In genomic region chr9:37026085-37026935, GRCh38 we compare ENCODE assay signal across 10 cellular contexts. TPM values are rescaled to one million over a fixed set of nuclear protein-coding genes. Genes with fewer than 3 reads are reported as not detected.
DNase-seq lines count a peak whose midpoint lies in the region; ATAC-seq and TF ChIP-seq lines count a peak whose summit lies in the region.
"Had no signal": no experiment of that assay in that cellular context is flagged by ENCODE, and none has a peak within 500 bp of the region (broad histone marks: within the 10 kb centered on the region; RNA-seq: fewer than 3 reads in every experiment).

No MANE protein-coding gene starts in this region.

- peaks cover 98% of the 10 kb centered on the region for H3K27me3 Mint-ChIP-seq in H9 (ENCODE audit: low read depth)
- peaks cover 85% of the 10 kb centered on the region for H3K27me3 Mint-ChIP-seq in activated T-helper 2 cell treated with anti-CD3 and anti-CD28 coated beads, Interferon-gamma antibody, Interleukin-2, Interleukin-4, amounts not matched to agents 10 μg/mL and 5 μg/mL and 100 μg/mL, durations not matched to agents 14 hours and 24 hours and 36 hours (ENCODE audit: low read depth)
- H3K27me3 Mint-ChIP-seq in natural killer cell treated with Interleukin-12 subunit alpha and Interleukin-12 subunit beta and Interleukin-15 and Interleukin-18, amount 100 ng/mL, for 72 hours: peaks cover 45 to 64% of the 10 kb centered on the region in 2 donors

- no peaks in the 10 kb centered on the region for H3K79me1 ChIP-seq in H9 (ENCODE audit: insufficient read depth, low read depth, low read length, poor library complexity, severe bottlenecking)

- no CpG with 5 or more reads among the region's 63 CpGs for WGBS in H9 (ENCODE audit: extremely low coverage, insufficient read length, low lambda C conversion rate)

- peaks cover 27 to 42% of the 10 kb centered on the region in 2 experiments for H3K4me1 Mint-ChIP-seq in H9
- H3K4me1 Mint-ChIP-seq in activated T-helper 2 cell treated with anti-CD3 and anti-CD28 coated beads, Interferon-gamma antibody, Interleukin-2, Interleukin-4, amounts not matched to agents 10 μg/mL and 5 μg/mL and 100 μg/mL, durations not matched to agents 14 hours and 24 hours and 36 hours (ENCODE audit: low read depth): peaks cover 17% of the 10 kb centered on the region
- peaks cover 12 to 14% of the 10 kb centered on the region in 2 donors for H3K4me1 Mint-ChIP-seq in natural killer cell treated with Interleukin-12 subunit alpha and Interleukin-12 subunit beta and Interleukin-15 and Interleukin-18, amount 100 ng/mL, for 72 hours (ENCODE audit: low read depth in 2 of 2)

- no peak overlapping the region for H3K4ac ChIP-seq in H9 (ENCODE audit: low read depth, low read length)

- no peak overlapping the region for H2BK20ac ChIP-seq in H9 (ENCODE audit: low read depth, low read length, poor library complexity, severe bottlenecking)

- TF ChIP-seq CTCF in H9 (conservative IDR thresholded peaks at IDR 0.05): no peak

- no peak overlapping the region for H2AFZ ChIP-seq in H9 (ENCODE audit: low read length)

- no peak overlapping the region for H3K18ac ChIP-seq in H9 (ENCODE audit: insufficient read length, low read depth, low read length)

- no peak overlapping the region for H3K9ac ChIP-seq in H9 (ENCODE audit: extremely low read depth, insufficient read length, low read length)

- intact Hi-C loops in activated T-helper 2 cell treated with anti-CD3 and anti-CD28 coated beads, Interferon-gamma antibody, Interleukin-2, Interleukin-4, amounts not matched to agents 10 μg/mL and 5 μg/mL and 100 μg/mL, durations not matched to agents 14 hours and 24 hours and 36 hours (cut with micrococcal nuclease): loop anchor here (5.0 kb wide), 1 partner anchor 301 kb away; no protein-coding TSS in a partner anchor

- H3K27ac ChIP-seq in H9 (ENCODE audit: insufficient read length, low read depth, low read length): no peak overlapping the region

- peaks cover 29% of the 10 kb centered on the region for H3K23me2 ChIP-seq in H9 (ENCODE audit: insufficient read length, low read depth, low read length, poor library complexity, severe bottlenecking)

- no peak overlapping the region for H2BK15ac ChIP-seq in H9 (ENCODE audit: low read depth, low read length)

- H4K8ac ChIP-seq in H9 (replicated peaks; ENCODE audit: insufficient read length, low read depth, low read length): no peak overlapping the region

- H2AK5ac ChIP-seq in H9 (ENCODE audit: insufficient read length, low read length): no peak overlapping the region

- no peak overlapping the region for H4K5ac ChIP-seq in H9 (ENCODE audit: insufficient read length, low read depth, low read length)

- no peaks in the 10 kb centered on the region for H4K20me1 ChIP-seq in H9 (ENCODE audit: control insufficient read depth, insufficient read depth, insufficient read length)

- ATAC-seq in natural killer cell treated with Interleukin-12 subunit alpha and Interleukin-12 subunit beta and Interleukin-15 and Interleukin-18, amount 100 ng/mL, for 72 hours: no peak
- no peak for ATAC-seq in GM21367 (IDR thresholded peaks at IDR 0.05; ENCODE audit: unreplicated experiment)

- H3K23ac ChIP-seq in H9 (ENCODE audit: insufficient read length, low read depth, low read length): no peak overlapping the region

- H2BK5ac ChIP-seq in H9 (ENCODE audit: insufficient read length, low read length): no peak overlapping the region

- H3K14ac ChIP-seq in H9 (ENCODE audit: insufficient read depth, low read length): no peak overlapping the region

- peak overlapping the region; percentile 25 for H3K4me2 ChIP-seq in H9 (ENCODE audit: insufficient read depth, insufficient read length, low read length)

- no peak overlapping the region for H4K91ac ChIP-seq in H9 (ENCODE audit: insufficient read length, low read depth, low read length)

- H3K56ac ChIP-seq in H9 (ENCODE audit: insufficient read length, low read depth, low read length): no peak overlapping the region

- H3K9me3 ChIP-seq in H9 (ENCODE audit: control insufficient read depth, low read depth, low read length): no peaks in the 10 kb centered on the region

- H3K36me3 Mint-ChIP-seq in H9 (ENCODE audit: insufficient read depth in 1 of 3, low read depth in 3 of 3): peaks cover 0 to 1% (median 0%) of the 10 kb centered on the region in 3 experiments; a peak in 2 of 7 replicates
- H3K36me3 Mint-ChIP-seq in activated T-helper 2 cell treated with anti-CD3 and anti-CD28 coated beads, Interferon-gamma antibody, Interleukin-2, Interleukin-4, amounts not matched to agents 10 μg/mL and 5 μg/mL and 100 μg/mL, durations not matched to agents 14 hours and 24 hours and 36 hours (ENCODE audit: low read depth): no peaks in the 10 kb centered on the region
- H3K36me3 Mint-ChIP-seq in natural killer cell treated with Interleukin-12 subunit alpha and Interleukin-12 subunit beta and Interleukin-15 and Interleukin-18, amount 100 ng/mL, for 72 hours: no peaks in the 10 kb centered on the region

- peak overlapping the region; percentile 57 to 84 for H3K4me3 Mint-ChIP-seq in H9
- peak overlapping the region; percentile 49 for H3K4me3 Mint-ChIP-seq in activated T-helper 2 cell treated with anti-CD3 and anti-CD28 coated beads, Interferon-gamma antibody, Interleukin-2, Interleukin-4, amounts not matched to agents 10 μg/mL and 5 μg/mL and 100 μg/mL, durations not matched to agents 14 hours and 24 hours and 36 hours (ENCODE audit: low read depth)
- H3K4me3 Mint-ChIP-seq in natural killer cell treated with Interleukin-12 subunit alpha and Interleukin-12 subunit beta and Interleukin-15 and Interleukin-18, amount 100 ng/mL, for 72 hours: peak overlapping the region; percentile 56

- H3K79me2 ChIP-seq in H9 (ENCODE audit: insufficient read depth, low read length): no peaks in the 10 kb centered on the region

- no peak overlapping the region for H3T11ph ChIP-seq in H9 (ENCODE audit: low read length)

- no peaks in the 10 kb centered on the region for H3K4me1 ChIP-seq in H9 (ENCODE audit: insufficient read depth, low read length)

- no peak overlapping the region for H3K27ac Mint-ChIP-seq in H9
- no peak overlapping the region for H3K27ac Mint-ChIP-seq in activated T-helper 2 cell treated with anti-CD3 and anti-CD28 coated beads, Interferon-gamma antibody, Interleukin-2, Interleukin-4, amounts not matched to agents 10 μg/mL and 5 μg/mL and 100 μg/mL, durations not matched to agents 14 hours and 24 hours and 36 hours
- no peak overlapping the region for H3K27ac Mint-ChIP-seq in natural killer cell treated with Interleukin-12 subunit alpha and Interleukin-12 subunit beta and Interleukin-15 and Interleukin-18, amount 100 ng/mL, for 72 hours

- no peak overlapping the region for H2BK12ac ChIP-seq in H9 (ENCODE audit: insufficient read length, low read depth, low read length)

- no peak overlapping the region for H2BK120ac ChIP-seq in H9 (ENCODE audit: low read depth, low read length, poor library complexity, severe bottlenecking)

- peaks cover 86% of the 10 kb centered on the region for H3K27me3 ChIP-seq in H9 (ENCODE audit: insufficient read depth, low read length)

- peaks cover 3 to 5% of the 10 kb centered on the region in 2 experiments; a peak in 4 of 5 replicates for H3K9me3 Mint-ChIP-seq in H9
- no peaks in the 10 kb centered on the region for H3K9me3 Mint-ChIP-seq in activated T-helper 2 cell treated with anti-CD3 and anti-CD28 coated beads, Interferon-gamma antibody, Interleukin-2, Interleukin-4, amounts not matched to agents 10 μg/mL and 5 μg/mL and 100 μg/mL, durations not matched to agents 14 hours and 24 hours and 36 hours
- H3K9me3 Mint-ChIP-seq in natural killer cell treated with Interleukin-12 subunit alpha and Interleukin-12 subunit beta and Interleukin-15 and Interleukin-18, amount 100 ng/mL, for 72 hours: no peaks in the 10 kb centered on the region

- DNase-seq in DMS114 treated with DMSO at 0.1 percent for 48 hours (lab: John Stamatoyannopoulos, UW; ENCODE audit: unreplicated experiment) (peak; percentile 7), H9 (peak; percentile 56), OCI-M1 (lab: John Stamatoyannopoulos, UW) (no peak), SKM-1 treated with dmso at 0.1 percent for 144 hours (lab: John Stamatoyannopoulos, UW; ENCODE audit: unreplicated experiment) (no peak), AG20443 (ENCODE audit: low spot score) (no peak)
- no peak for DNase-seq in activated T-helper 2 cell treated with anti-CD3 and anti-CD28 coated beads, Interferon-gamma antibody, Interleukin-2, Interleukin-4, amounts not matched to agents 10 μg/mL and 5 μg/mL and 100 μg/mL, durations not matched to agents 14 hours and 24 hours and 36 hours (ENCODE audit: low spot score)
- peak; percentile 52 for DNase-seq in natural killer cell treated with Interleukin-12 subunit alpha and Interleukin-12 subunit beta and Interleukin-15 and Interleukin-18, amount 100 ng/mL, for 72 hours (ENCODE audit: low spot score)
- DNase-seq: T1000 had no signal

RNA-seq across cellular contexts. Expression of gene PAX5, which starts 7.8 kb away (rescaled TPM):
- total RNA-seq in H9 (2021): 0.39 and 0.75 TPM in 2 replicates
- total RNA-seq in activated T-helper 2 cell treated with anti-CD3 and anti-CD28 coated beads, Interferon-gamma antibody, Interleukin-2, Interleukin-4, amounts not matched to agents 10 μg/mL and 5 μg/mL and 100 μg/mL, durations not matched to agents 14 hours and 24 hours and 36 hours: 0.11 and 0.34 TPM in 2 replicates
- 1 to 10 TPM in 1 of 2 donors, under 1 TPM in 1; 0.29 to 2.1 TPM for total RNA-seq in natural killer cell treated with Interleukin-12 subunit alpha and Interleukin-12 subunit beta and Interleukin-15 and Interleukin-18, amount 100 ng/mL, for 72 hours
- total RNA-seq: frontal cortex had no signal

Comparison
In these comparisons a context has a peak if more than half of its experiments do, and no peak if none do; other contexts are left out.
1. DNase-seq: peak in DMS114 treated with DMSO at 0.1 percent for 48 hours (single experiment), H9 (single experiment) and natural killer cell treated with Interleukin-12 subunit alpha and Interleukin-12 subunit beta and Interleukin-15 and Interleukin-18, amount 100 ng/mL, for 72 hours (single experiment); none in activated T-helper 2 cell treated with anti-CD3 and anti-CD28 coated beads, Interferon-gamma antibody, Interleukin-2, Interleukin-4, amounts not matched to agents 10 μg/mL and 5 μg/mL and 100 μg/mL, durations not matched to agents 14 hours and 24 hours and 36 hours (single experiment), OCI-M1 (single experiment), SKM-1 treated with dmso at 0.1 percent for 144 hours (single experiment) and AG20443 (single experiment).
2. Peak in every context shown above with its lines, with median percentiles within 50 percentile points of each other: H3K4me3 Mint-ChIP-seq.